Comparison of ENCODE assay signal across 18 cellular contexts in genomic region chr7:48636391-48637015, GRCh38.
A peak's percentile ranks its signal among the peaks of the same experiment; 100 is the strongest.
DNase-seq lines count a peak whose midpoint lies in the region; ATAC-seq and TF ChIP-seq lines count a peak whose summit lies in the region.
"Had no signal": no experiment of that assay in that cellular context is flagged by ENCODE, and none has a peak within 500 bp of the region (broad histone marks: within the 10 kb centered on the region; RNA-seq: fewer than 3 reads in every experiment).

No MANE protein-coding gene starts in this region.

- TF ChIP-seq CTCF in PC-3 (conservative IDR thresholded peaks at IDR 0.05; ENCODE audit: low read depth, low read length) (no peak), epithelial cell of esophagus (IDR thresholded peaks at IDR 0.05; ENCODE audit: insufficient read depth, low read depth, low read length, missing control alignments) (no peak)

- peak overlapping the region; percentile 50 for H3K27ac ChIP-seq in PC-3 (ENCODE audit: low read length)
- H3K27ac ChIP-seq: gastroesophageal sphincter, neutrophil, stomach, vagina had no signal

- no peaks in the 10 kb centered on the region for H3K79me2 ChIP-seq in PC-3 (ENCODE audit: low read length)

- no peaks in the 10 kb centered on the region for H3K9me2 ChIP-seq in PC-3 (replicated peaks; ENCODE audit: low read length)

- H3F3A ChIP-seq in PC-3 (ENCODE audit: low read length, unreplicated experiment), result no peaks in the 10 kb centered on the region

- peaks cover 21% of the 10 kb centered on the region for H3K4me1 ChIP-seq in PC-3 (ENCODE audit: insufficient read depth, low read length)
- H3K4me1 ChIP-seq: gastroesophageal sphincter, stomach, vagina had no signal

- H2AFZ ChIP-seq in PC-3 (ENCODE audit: low read length), result no peak overlapping the region

- POLR2A ChIA-PET in PC-3 (lab: Charles Lee; ENCODE audit: unreplicated experiment), result interaction anchor here (0.6 kb wide), 1 partner anchor 79 kb away, joined by 9 read pairs; no protein-coding TSS in a partner anchor

- peak overlapping the region; percentile 55 for H3K4me2 ChIP-seq in PC-3 (ENCODE audit: low read length)

- no peaks in the 10 kb centered on the region for H3K36me3 ChIP-seq in PC-3 (ENCODE audit: low read depth, low read length)
- H3K36me3 ChIP-seq: gastroesophageal sphincter, stomach, vagina had no signal

- H3K9me3 ChIP-seq in PC-3 (ENCODE audit: low read length), result no peaks in the 10 kb centered on the region
- H3K9me3 ChIP-seq: gastroesophageal sphincter, neutrophil, vagina had no signal

- CTCF ChIA-PET in PC-3 (lab: Charles Lee), result no interaction called here

- no peaks in the 10 kb centered on the region for H3K27me3 ChIP-seq in PC-3 (ENCODE audit: low read length)
- H3K27me3 ChIP-seq: gastroesophageal sphincter, neutrophil, stomach, vagina had no signal

- intact Hi-C loops in PC-3 (cut with micrococcal nuclease), result loop anchor here (1.0 to 10.0 kb wide), 4 partner anchors 209 to 472 kb away; no protein-coding TSS in a partner anchor

- no peak overlapping the region for H3K4me3 ChIP-seq in PC-3 (ENCODE audit: low read length)
- H3K4me3 ChIP-seq in epithelial cell of esophagus (ENCODE audit: low read length), result no peak overlapping the region
- H3K4me3 ChIP-seq: gastroesophageal sphincter, stomach, vagina had no signal

- DNase-seq in ELF-1 (ENCODE audit: low read depth, low spot score), result peak; percentile 27
- DNase-seq in PC-3, result peak; percentile 33
- DNase-seq in epithelial cell of esophagus (ENCODE audit: low read depth), result peak; percentile 79
- DNase-seq in left kidney (ENCODE audit: low read depth, low spot score), result peak; percentile 39
- DNase-seq in HT-29 (ENCODE audit: low spot score), result no peak
- no peak for DNase-seq in stimulated activated naive CD8-positive, alpha-beta T cell treated with anti-CD3 and anti-CD28 coated beads, Interleukin-15, Interleukin-2, amounts not matched to agents 100 U/mL and 50 U/mL, for 24 hours
- DNase-seq: activated CD8-positive, alpha-beta memory T cell treated with anti-CD3 and anti-CD28 coated beads, Interleukin-2, amount 50 U/mL, for 48 hours; activated gamma-delta T cell treated with Interleukin-2 at 50 U/mL for 16 hours; CD8-positive, alpha-beta memory T cell; H7; midbrain; NCI-H2081 treated with DMSO at 0.1 percent for 48 hours; stomach had no signal

- BruUV-seq in PC-3 (replicated peaks; lab: Mats Ljungman, UMichigan), result no TSS peak

- H3K9ac ChIP-seq in PC-3 (ENCODE audit: low read length), result peak overlapping the region; percentile 29; the same call in 1 of the 2 replicates

- H4K20me1 ChIP-seq in PC-3 (ENCODE audit: low read length), result no peaks in the 10 kb centered on the region

- ATAC-seq in PC-3 (peak; percentile 28; the same call in 1 of the 2 replicates), HG02870 (IDR thresholded peaks at IDR 0.05; ENCODE audit: unreplicated experiment) (no peak), HG03095 (IDR thresholded peaks at IDR 0.05; ENCODE audit: unreplicated experiment) (no peak)
- no peak for ATAC-seq in stimulated activated naive CD8-positive, alpha-beta T cell treated with anti-CD3 and anti-CD28 coated beads, Interleukin-15, Interleukin-2, amounts not matched to agents 100 U/mL and 50 U/mL, for 24 hours
- ATAC-seq: gastroesophageal sphincter had no signal

Comparison
In these comparisons a context has a peak if more than half of its experiments do, and no peak if none do; other contexts are left out.
1. DNase-seq: peak in ELF-1 (single experiment), PC-3 (single experiment), epithelial cell of esophagus (single experiment) and left kidney (single experiment); none in HT-29 (single experiment) and stimulated activated naive CD8-positive, alpha-beta T cell treated with anti-CD3 and anti-CD28 coated beads, Interleukin-15, Interleukin-2, amounts not matched to agents 100 U/mL and 50 U/mL, for 24 hours (single experiment).